20 cellular contexts compared by ENCODE assay signal in genomic region chr17:512926-513325, GRCh38.
DNase-seq lines count a peak whose midpoint lies in the region; ATAC-seq, FAIRE-seq and TF ChIP-seq lines count a peak whose summit lies in the region.
"Had no signal": no experiment of that assay in that cellular context is flagged by ENCODE, and none has a peak within 500 bp of the region (broad histone marks: within the 10 kb centered on the region; RNA-seq: fewer than 3 reads in every experiment).

No MANE protein-coding gene starts in this region.

- H3K4me2 ChIP-seq in GM23248 (ENCODE audit: unreplicated experiment) (peak overlapping the region; percentile 79), endothelial cell of umbilical vein (ENCODE audit: insufficient read depth, low read length) (no peak overlapping the region)

- H3K27me3 ChIP-seq in GM23248 (replicated peaks; ENCODE audit: insufficient read depth) (no peaks in the 10 kb centered on the region), endothelial cell of umbilical vein (ENCODE audit: control insufficient read depth in 2 of 2, insufficient read depth in 2 of 2, low read length in 2 of 2) (peaks cover 0 to 2% of the 10 kb centered on the region in 2 experiments)
- H3K27me3 ChIP-seq: ovary had no signal

- FAIRE-seq in endothelial cell of umbilical vein (lab: Jason Lieb, UNC): no peak
- FAIRE-seq: urothelium cell line had no signal

- H3K27me3 Mint-ChIP-seq in nephron (ENCODE audit: low read depth): peaks cover 20% of the 10 kb centered on the region
- H3K27me3 Mint-ChIP-seq: effector memory CD8-positive, alpha-beta T cell had no signal

- intact Hi-C loops in endothelial cell of umbilical vein (cut with micrococcal nuclease): loop anchor here (5.0 kb wide), 1 partner anchor 174 kb away; no protein-coding TSS in a partner anchor

- no peak for TF ChIP-seq POLR2A in endothelial cell of umbilical vein (IDR thresholded peaks at IDR 0.05; ENCODE audit: low read depth, low read length)

- H3K9me2 ChIP-seq in GM23248 (ENCODE audit: insufficient read depth): no peaks in the 10 kb centered on the region

- peak overlapping the region in 1 of 3 experiments; percentile 14 for H3K4me3 Mint-ChIP-seq in nephron
- H3K4me3 Mint-ChIP-seq: brain; effector memory CD8-positive, alpha-beta T cell; memory B cell had no signal

- no peaks in the 10 kb centered on the region for H3K9me1 ChIP-seq in endothelial cell of umbilical vein (replicated peaks; ENCODE audit: control insufficient read depth, extremely low read depth, insufficient read depth, low read length)

- H3K9ac ChIP-seq in GM23248: peak overlapping the region; percentile 77
- no peak overlapping the region for H3K9ac ChIP-seq in endothelial cell of umbilical vein (replicated peaks; ENCODE audit: extremely low read depth, insufficient read depth, low read length)

- no peak for ATAC-seq in GM21367 (IDR thresholded peaks at IDR 0.05; ENCODE audit: unreplicated experiment)
- ATAC-seq: effector memory CD8-positive, alpha-beta T cell had no signal

- H3K79me2 ChIP-seq in GM23248 (ENCODE audit: insufficient read depth): no peaks in the 10 kb centered on the region
- no peaks in the 10 kb centered on the region for H3K79me2 ChIP-seq in endothelial cell of umbilical vein (ENCODE audit: control insufficient read depth, insufficient read depth, low read length)

- H3K36me3 ChIP-seq in GM23248 (ENCODE audit: low read depth) (no peaks in the 10 kb centered on the region), endothelial cell of umbilical vein (ENCODE audit: control insufficient read depth in 2 of 2, extremely low read depth in 1 of 2, insufficient read depth in 2 of 2, low read length in 2 of 2) (no peaks in the 10 kb centered on the region)
- H3K36me3 ChIP-seq: ovary had no signal

- no peaks in the 10 kb centered on the region for H3K9me3 ChIP-seq in GM23248 (ENCODE audit: low read depth)
- H3K9me3 ChIP-seq in endothelial cell of umbilical vein (replicated peaks; ENCODE audit: control insufficient read depth, insufficient read depth, low read length): peaks cover 2% of the 10 kb centered on the region
- H3K9me3 ChIP-seq: ovary had no signal

- H2AFZ ChIP-seq in GM23248 (peak overlapping the region; percentile 59), endothelial cell of umbilical vein (ENCODE audit: low read depth, low read length) (no peak overlapping the region)

- H3K27ac Mint-ChIP-seq in nephron: peak overlapping the region; percentile 30 to 85 (median 68)
- H3K27ac Mint-ChIP-seq: activated T-helper 2 cell treated with anti-CD3 and anti-CD28 coated beads, Interferon-gamma antibody, Interleukin-2, Interleukin-4, amounts not matched to agents 10 μg/mL and 5 μg/mL and 100 μg/mL, durations not matched to agents 14 hours and 24 hours and 36 hours; effector memory CD8-positive, alpha-beta T cell; memory B cell had no signal

- in situ Hi-C loops in GM23248 (cut with MboI): no loop called here

- WGBS in GM23248 (ENCODE audit: low coverage in 1 of 2, low lambda C conversion rate in 2 of 2, missing lambda C conversion rate in 2 of 2), 2 experiments: 0 to 1% methylated on average over 6 of the region's 6 CpGs

- dilution Hi-C loops in endothelial cell of umbilical vein (cut with MboI; ENCODE audit: extremely low pct_ligation_motif_present, low sequenced_read_pairs): no loop called here

- DNase-seq in AG04449 (ENCODE audit: low read depth, low spot score) (no peak), GM23248 (peak; percentile 76), endothelial cell of umbilical vein (ENCODE audit: low read depth, low spot score) (peak; percentile 31), NCI-H510A treated with DMSO at 0.1 percent for 48 hours (lab: John Stamatoyannopoulos, UW) (no peak), RWPE1 (ENCODE audit: low spot score) (no peak), NCI-H128 (lab: John Stamatoyannopoulos, UW; ENCODE audit: unreplicated experiment) (no peak)
- DNase-seq: activated CD4-positive, alpha-beta T cell treated with anti-CD3 and anti-CD28 coated beads, Interleukin-2, amount 50 U/mL, for 1 hour; effector memory CD8-positive, alpha-beta T cell; hypothalamus; NCI-H2029; NCI-H82; T1000 had no signal

- peaks cover 31% of the 10 kb centered on the region for H3K4me1 ChIP-seq in GM23248 (ENCODE audit: insufficient read depth)
- peaks cover 2% of the 10 kb centered on the region for H3K4me1 ChIP-seq in endothelial cell of umbilical vein (ENCODE audit: control insufficient read depth, extremely low read depth, insufficient read depth, low read length)

- BruUV-seq in endothelial cell of umbilical vein (replicated peaks; lab: Mats Ljungman, UMichigan): no TSS peak

- H3K4me1 Mint-ChIP-seq in nephron: peaks cover 42% of the 10 kb centered on the region
- H3K4me1 Mint-ChIP-seq: memory B cell had no signal

- TF ChIP-seq CTCF in AG04449 (IDR thresholded peaks at IDR 0.05; ENCODE audit: insufficient read depth, low read length, missing control alignments) (no peak), endothelial cell of umbilical vein (IDR thresholded peaks at IDR 0.05; ENCODE audit: extremely low read depth in 1 of 2, insufficient read depth in 1 of 2, low read depth in 1 of 2, low read length in 2 of 2) (no peak), nephron (IDR thresholded peaks at IDR 0.05; ENCODE audit: unreplicated experiment in 3 of 3) (no peak), RWPE1 (conservative IDR thresholded peaks at IDR 0.05; ENCODE audit: low read depth) (no peak)

- POLR2A ChIA-PET in AG04449 (lab: Yijun Ruan, JAX) (interaction anchor here (0.9 kb wide), 1 partner anchor 15 kb away, joined by 3 read pairs; no protein-coding TSS in a partner anchor), endothelial cell of umbilical vein (lab: Charles Lee) (no interaction called here), RWPE1 (lab: Yijun Ruan, JAX; ENCODE audit: low non-redundant PET) (no interaction called here)

- H3K27ac ChIP-seq in GM23248 (peak overlapping the region; percentile 91), endothelial cell of umbilical vein (ENCODE audit: insufficient read depth, low read depth, low read length) (no peak overlapping the region), RWPE1 (no peak overlapping the region)
- H3K27ac ChIP-seq: C4-2B, ovary had no signal

- peaks cover 25% of the 10 kb centered on the region for H3K36me3 Mint-ChIP-seq in nephron (ENCODE audit: low read depth)

- CTCF ChIA-PET in AG04449 (lab: Yijun Ruan, JAX): interaction anchor here (1.3 to 3.4 kb wide), 4 partner anchors 18 to 188 kb away, joined by 3 to 16 read pairs (median 4); no protein-coding TSS in a partner anchor
- CTCF ChIA-PET in endothelial cell of umbilical vein (lab: Charles Lee): no interaction called here
- CTCF ChIA-PET in RWPE1 (lab: Yijun Ruan, JAX): no interaction called here

- H4K20me1 ChIP-seq in GM23248 (ENCODE audit: insufficient read depth) (no peaks in the 10 kb centered on the region), endothelial cell of umbilical vein (replicated peaks; ENCODE audit: control insufficient read depth, extremely low read depth, insufficient read depth, low read length) (no peaks in the 10 kb centered on the region)

- H3K4me3 ChIP-seq in AG04449 (ENCODE audit: low read depth, low read length) (peak overlapping the region; percentile 31), GM23248 (peak overlapping the region; percentile 59), endothelial cell of umbilical vein (replicated peaks in 1 of 3; ENCODE audit: insufficient read depth in 1 of 3, low read depth in 1 of 3, low read length in 3 of 3) (no peak overlapping the region)
- H3K4me3 ChIP-seq: ovary had no signal

- H3K9me3 Mint-ChIP-seq in nephron: peaks cover 19% of the 10 kb centered on the region
- H3K9me3 Mint-ChIP-seq: effector memory CD8-positive, alpha-beta T cell had no signal

- H3F3A ChIP-seq in GM23248 (ENCODE audit: insufficient read depth): peaks cover 33% of the 10 kb centered on the region

TF ChIP-seq in endothelial cell of umbilical vein, 7 proteins besides CTCF, POLR2A, EP300 and RAD21:
- TF ChIP-seq GATA2 (IDR thresholded peaks at IDR 0.05; ENCODE audit: insufficient read depth, insufficient read length, low read depth, low read length) (no peak), MYC (IDR thresholded peaks at IDR 0.05; ENCODE audit: low read depth, low read length) (no peak), JUN (IDR thresholded peaks at IDR 0.05; ENCODE audit: borderline replicate concordance, insufficient read depth, insufficient read length, low read depth) (no peak), POLR2AphosphoS5 (IDR thresholded peaks at IDR 0.05; ENCODE audit: insufficient read depth, low read depth, low read length) (no peak)

Comparison
In these comparisons a context has a peak if more than half of its experiments do, and no peak if none do; other contexts are left out.
1. DNase-seq: peak in GM23248 (single experiment) and endothelial cell of umbilical vein (single experiment); none in AG04449 (single experiment), NCI-H510A treated with DMSO at 0.1 percent for 48 hours (single experiment), RWPE1 (single experiment) and NCI-H128 (single experiment).
2. H3K4me3 ChIP-seq: peak in AG04449 (single experiment) and GM23248 (single experiment); none in endothelial cell of umbilical vein (0 of 3).